In the genomic region with DNA sequence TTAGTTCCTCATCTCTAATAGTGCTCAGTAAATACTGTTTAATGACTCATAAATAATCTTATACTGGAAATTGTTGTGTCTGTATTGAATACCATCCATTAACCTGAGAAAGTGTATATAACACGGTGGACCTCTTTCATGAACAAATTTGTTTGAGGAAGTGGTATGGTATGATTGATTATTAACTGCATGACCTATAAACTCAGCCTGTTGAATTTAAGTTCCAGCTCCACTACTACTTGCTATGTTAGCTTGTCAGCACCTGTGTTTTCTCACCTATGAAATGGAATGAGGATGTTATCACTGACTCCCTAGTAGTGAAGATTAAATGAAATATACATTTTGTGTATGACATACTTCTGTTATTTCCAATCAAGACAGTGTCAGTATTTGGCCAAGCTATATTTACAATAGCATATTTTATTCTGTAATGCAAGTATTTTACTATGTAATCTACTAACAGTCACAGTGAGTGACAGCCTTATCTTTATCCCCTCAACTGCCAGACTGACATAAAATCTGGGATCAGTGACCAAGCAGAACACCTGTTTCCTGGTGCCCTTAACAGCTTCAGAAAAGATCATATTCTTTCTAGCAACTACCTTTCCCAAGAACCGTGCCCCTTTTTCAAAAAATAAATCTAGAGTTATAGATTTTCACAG, we compare ENCODE assay signal across 15 cellular contexts.
DNase-seq lines count a peak whose midpoint lies in the region; ATAC-seq and TF ChIP-seq lines count a peak whose summit lies in the region.
"Had no signal": no experiment of that assay in that cellular context is flagged by ENCODE, and none has a peak within 500 bp of the region (broad histone marks: within the 10 kb centered on the region; RNA-seq: fewer than 3 reads in every experiment).

No MANE protein-coding gene starts in this region.

- H3K36me3 ChIP-seq in brain microvascular endothelial cell (replicated peaks) (no peaks in the 10 kb centered on the region), subcutaneous abdominal adipose tissue (ENCODE audit: control insufficient read depth in 5 of 5, insufficient read depth in 5 of 5, low read length in 5 of 5) (no peaks in the 10 kb centered on the region)
- H3K36me3 ChIP-seq: gastroesophageal sphincter had no signal

- H3K9me3 ChIP-seq in subcutaneous abdominal adipose tissue (ENCODE audit: control insufficient read depth in 5 of 5, low read length in 5 of 5): no peaks in the 10 kb centered on the region
- H3K9me3 ChIP-seq: gastroesophageal sphincter had no signal

- H3K9me3 Mint-ChIP-seq in activated CD4-positive, alpha-beta T cell treated with anti-CD3 and anti-CD28 coated beads, Interleukin-2, amount 10 ng/mL, durations not matched to agents 24 days and 14 days: peaks cover under 1% of the 10 kb centered on the region
- no peaks in the 10 kb centered on the region for H3K9me3 Mint-ChIP-seq in type B pancreatic cell

- H3K36me3 Mint-ChIP-seq in activated CD4-positive, alpha-beta T cell treated with anti-CD3 and anti-CD28 coated beads, Interleukin-2, amount 10 ng/mL, durations not matched to agents 24 days and 14 days (ENCODE audit: low read depth): peaks cover 2% of the 10 kb centered on the region
- no peaks in the 10 kb centered on the region for H3K36me3 Mint-ChIP-seq in type B pancreatic cell

- H3K9ac ChIP-seq in subcutaneous abdominal adipose tissue (ENCODE audit: low read length in 5 of 5): no peak overlapping the region

- no peak for TF ChIP-seq CTCF in brain microvascular endothelial cell (IDR thresholded peaks at IDR 0.05; ENCODE audit: low read depth, low read length, missing control alignments)
- TF ChIP-seq CTCF in type B pancreatic cell (conservative IDR thresholded peaks at IDR 0.05): no peak

- ATAC-seq in HG03342 (IDR thresholded peaks at IDR 0.05; ENCODE audit: unreplicated experiment): peak; percentile 60
- ATAC-seq: gastroesophageal sphincter had no signal

- H3K27ac Mint-ChIP-seq in activated CD4-positive, alpha-beta T cell treated with anti-CD3 and anti-CD28 coated beads, Interleukin-2, amount 10 ng/mL, durations not matched to agents 24 days and 14 days: peak overlapping the region; percentile 13
- no peak overlapping the region for H3K27ac Mint-ChIP-seq in type B pancreatic cell

- peaks cover 2% of the 10 kb centered on the region for H3K27me3 Mint-ChIP-seq in activated CD4-positive, alpha-beta T cell treated with anti-CD3 and anti-CD28 coated beads, Interleukin-2, amount 10 ng/mL, durations not matched to agents 24 days and 14 days
- H3K27me3 Mint-ChIP-seq in type B pancreatic cell: peaks cover under 1% of the 10 kb centered on the region

- DNase-seq in activated CD4-positive, alpha-beta T cell treated with anti-CD3 and anti-CD28 coated beads, Interleukin-2, amount 10 ng/mL, durations not matched to agents 24 days and 14 days: no peak
- no peak for DNase-seq in activated CD4-positive, alpha-beta T cell treated with anti-CD3 and anti-CD28 coated beads for 1 hour
- DNase-seq in brain microvascular endothelial cell: no peak
- DNase-seq in NCI-H1436 (lab: John Stamatoyannopoulos, UW): no peak
- no peak for DNase-seq in NCI-H2227 (lab: John Stamatoyannopoulos, UW; ENCODE audit: unreplicated experiment)
- DNase-seq in type B pancreatic cell (ENCODE audit: extremely low spot score, unreplicated experiment): no peak
- DNase-seq: activated naive CD4-positive, alpha-beta T cell; DMS153; dorsolateral prefrontal cortex; left ventricle myocardium superior; NCI-H2081; RPMI8226 had no signal

- H3K27ac ChIP-seq in brain microvascular endothelial cell (peak overlapping the region; percentile 51), subcutaneous abdominal adipose tissue (ENCODE audit: low read depth, low read length) (peak overlapping the region; percentile 8)
- H3K27ac ChIP-seq: dorsolateral prefrontal cortex, gastroesophageal sphincter had no signal

- peaks cover 48% of the 10 kb centered on the region for H3K4me1 Mint-ChIP-seq in activated CD4-positive, alpha-beta T cell treated with anti-CD3 and anti-CD28 coated beads, Interleukin-2, amount 10 ng/mL, durations not matched to agents 24 days and 14 days
- peaks cover 23% of the 10 kb centered on the region for H3K4me1 Mint-ChIP-seq in type B pancreatic cell (ENCODE audit: unreplicated experiment)

- intact Hi-C loops in activated CD4-positive, alpha-beta T cell treated with anti-CD3 and anti-CD28 coated beads, Interleukin-2, amount 10 ng/mL, durations not matched to agents 24 days and 14 days (cut with micrococcal nuclease): loop anchor here (5.0 kb wide), 1 partner anchor 52 kb away; no protein-coding TSS in a partner anchor

- no peaks in the 10 kb centered on the region for H3K27me3 ChIP-seq in brain microvascular endothelial cell (replicated peaks)
- H3K27me3 ChIP-seq in subcutaneous abdominal adipose tissue (ENCODE audit: control insufficient read depth in 5 of 5, insufficient read depth in 4 of 5, low read length in 5 of 5): no peaks in the 10 kb centered on the region
- H3K27me3 ChIP-seq: dorsolateral prefrontal cortex, gastroesophageal sphincter had no signal

- peak overlapping the region; percentile 11 for H3K4me3 Mint-ChIP-seq in activated CD4-positive, alpha-beta T cell treated with anti-CD3 and anti-CD28 coated beads, Interleukin-2, amount 10 ng/mL, durations not matched to agents 24 days and 14 days
- H3K4me3 Mint-ChIP-seq in type B pancreatic cell: no peak overlapping the region

- peaks cover 0 to 31% (median 0%) of the 10 kb centered on the region in 5 donors for H3K4me1 ChIP-seq in subcutaneous abdominal adipose tissue (ENCODE audit: control insufficient read depth in 5 of 5, insufficient read depth in 5 of 5, low read length in 5 of 5)

- in situ Hi-C loops in brain microvascular endothelial cell (cut with HindIII; ENCODE audit: low pct_ligation_motif_present, low sequenced_read_pairs): no loop called here

- no peak overlapping the region for H3K4me3 ChIP-seq in brain microvascular endothelial cell (ENCODE audit: low read depth, low read length)
- H3K4me3 ChIP-seq in subcutaneous abdominal adipose tissue (ENCODE audit: low read depth in 1 of 5, low read length in 5 of 5): no peak overlapping the region
- H3K4me3 ChIP-seq: dorsolateral prefrontal cortex, gastroesophageal sphincter had no signal
